In genomic region chr20:63625771-63626423, GRCh38 we compare ENCODE assay signal across 1 cellular context.
TF ChIP-seq lines count a peak whose summit lies in the region.

No MANE protein-coding gene starts in this region.

TF ChIP-seq in HepG2, 621 proteins besides CTCF, POLR2A, EP300 and RAD21 (continues in another document):
- no peak for TF ChIP-seq MTA3 (CRISPR knock-in tag; IDR thresholded peaks at IDR 0.05)
- TF ChIP-seq TAF1 (CRISPR knock-in tag; IDR thresholded peaks at IDR 0.05): peak; percentile 47; the same call in 1 of the 2 replicates
- TF ChIP-seq ZNF407 (CRISPR knock-in tag; IDR thresholded peaks at IDR 0.05; ENCODE audit: not compliant biosample characterization): peak; percentile 95
- TF ChIP-seq TGIF2 (CRISPR knock-in tag; IDR thresholded peaks at IDR 0.05): no peak
- peak; percentile 80; the same call in 1 of the 2 replicates for TF ChIP-seq ZNF749 (CRISPR knock-in tag; IDR thresholded peaks at IDR 0.05; ENCODE audit: borderline replicate concordance)
- TF ChIP-seq TP53 (CRISPR knock-in tag; conservative IDR thresholded peaks at IDR 0.05): peak; percentile 69; the same call in 1 of the 2 replicates
- TF ChIP-seq E2F2 (CRISPR knock-in tag; IDR thresholded peaks at IDR 0.05; ENCODE audit: borderline replicate concordance): no peak
- 0 out of 2 replicates have a peak, but pooled peaks have one; percentile 42 for TF ChIP-seq ZNF790 (CRISPR knock-in tag; IDR thresholded peaks at IDR 0.05; ENCODE audit: borderline replicate concordance)
- no peak for TF ChIP-seq GABPA (IDR thresholded peaks at IDR 0.05; ENCODE audit: low read depth, low read length)
- TF ChIP-seq GABPA (CRISPR knock-in tag; IDR thresholded peaks at IDR 0.05; ENCODE audit: low read depth): no peak
- no peak for TF ChIP-seq PHF21A (CRISPR knock-in tag; IDR thresholded peaks at IDR 0.05)
- peak; percentile 28; the same call in 1 of the 2 replicates for TF ChIP-seq KDM4B (CRISPR knock-in tag; IDR thresholded peaks at IDR 0.05)
- TF ChIP-seq KAT2B (IDR thresholded peaks at IDR 0.05; ENCODE audit: borderline replicate concordance, low read depth, low read length): no peak
- peak; percentile 54; the same call in 1 of the 2 replicates for TF ChIP-seq MED1 (CRISPR knock-in tag; IDR thresholded peaks at IDR 0.05)
- TF ChIP-seq ZNF260 (CRISPR knock-in tag; IDR thresholded peaks at IDR 0.05; ENCODE audit: borderline replicate concordance, low read depth): no peak
- TF ChIP-seq TIGD3 (CRISPR knock-in tag; IDR thresholded peaks at IDR 0.05; ENCODE audit: borderline replicate concordance): peak; percentile 78; the same call in 1 of the 2 replicates
- peak; percentile 74 for TF ChIP-seq ZNF451 (CRISPR knock-in tag; IDR thresholded peaks at IDR 0.05)
- TF ChIP-seq NFIC (IDR thresholded peaks at IDR 0.05; ENCODE audit: low read length): no peak
- no peak; the same call in 1 of the 2 replicates for TF ChIP-seq ZMYM3 (CRISPR knock-in tag; IDR thresholded peaks at IDR 0.05)
- 0 out of 2 replicates have a peak, but pooled peaks have one; percentile 27 for TF ChIP-seq ZNF44 (CRISPR knock-in tag; IDR thresholded peaks at IDR 0.05)
- 0 out of 2 replicates have a peak, but pooled peaks have one; percentile 43 for TF ChIP-seq ZNF264 (CRISPR knock-in tag; IDR thresholded peaks at IDR 0.05)
- TF ChIP-seq PHF20 (CRISPR knock-in tag; IDR thresholded peaks at IDR 0.05): peak; percentile 12; the same call in 1 of the 2 replicates
- no peak for TF ChIP-seq ZNF460 (CRISPR knock-in tag; IDR thresholded peaks at IDR 0.05; ENCODE audit: borderline replicate concordance)
- no peak for TF ChIP-seq ZNF775 (CRISPR knock-in tag; IDR thresholded peaks at IDR 0.05; ENCODE audit: borderline replicate concordance)
- 0 out of 2 replicates have a peak, but pooled peaks have one; percentile 78 for TF ChIP-seq ZNF543 (CRISPR knock-in tag; IDR thresholded peaks at IDR 0.05)
- no peak for TF ChIP-seq ZNF34 (CRISPR knock-in tag; IDR thresholded peaks at IDR 0.05; ENCODE audit: borderline replicate concordance)
- 0 out of 2 replicates have a peak, but pooled peaks have one; percentile 41 for TF ChIP-seq MZF1 (CRISPR knock-in tag; IDR thresholded peaks at IDR 0.05; ENCODE audit: borderline replicate concordance)
- peak; percentile 89 for TF ChIP-seq ZNF883 (CRISPR knock-in tag; IDR thresholded peaks at IDR 0.05; ENCODE audit: not compliant biosample characterization)
- no peak for TF ChIP-seq ZMYM4 (CRISPR knock-in tag; IDR thresholded peaks at IDR 0.05)
- peak; percentile 47; the same call in 1 of the 2 replicates for TF ChIP-seq POLR2AphosphoS5 (IDR thresholded peaks at IDR 0.05; ENCODE audit: low read depth, low read length)
- peak; percentile 35; the same call in 1 of the 3 replicates for TF ChIP-seq MXI1 (IDR thresholded peaks at IDR 0.05; ENCODE audit: borderline replicate concordance, low read depth, low read length)
- no peak for TF ChIP-seq ZNF564 (CRISPR knock-in tag; IDR thresholded peaks at IDR 0.05)
- 0 out of 2 replicates have a peak, but pooled peaks have one; percentile 1 for TF ChIP-seq CBFB (CRISPR knock-in tag; IDR thresholded peaks at IDR 0.05)
- 0 out of 2 replicates have a peak, but pooled peaks have one; percentile 13 for TF ChIP-seq SKIL (CRISPR knock-in tag; IDR thresholded peaks at IDR 0.05; ENCODE audit: borderline replicate concordance)
- no peak for TF ChIP-seq ADNP (CRISPR knock-in tag; IDR thresholded peaks at IDR 0.05)
- peak; percentile 48; the same call in 1 of the 2 replicates for TF ChIP-seq ZFX (CRISPR knock-in tag; IDR thresholded peaks at IDR 0.05; ENCODE audit: low read depth)
- no peak for TF ChIP-seq ZNF253 (CRISPR knock-in tag; IDR thresholded peaks at IDR 0.05; ENCODE audit: borderline replicate concordance)
- TF ChIP-seq GMEB1 (CRISPR knock-in tag; IDR thresholded peaks at IDR 0.05; ENCODE audit: borderline replicate concordance): peak; percentile 83; the same call in 1 of the 2 replicates
- 0 out of 2 replicates have a peak, but pooled peaks have one; percentile 50 for TF ChIP-seq ZNF232 (CRISPR knock-in tag; IDR thresholded peaks at IDR 0.05; ENCODE audit: borderline replicate concordance)
- TF ChIP-seq KLF12 (CRISPR knock-in tag; IDR thresholded peaks at IDR 0.05; ENCODE audit: borderline replicate concordance): peak; percentile 70; the same call in 1 of the 2 replicates
- no peak for TF ChIP-seq SUZ12 (IDR thresholded peaks at IDR 0.05; ENCODE audit: low read depth, low read length)
- TF ChIP-seq PRPF4 (IDR thresholded peaks at IDR 0.05; ENCODE audit: low read depth, low read length, poor library complexity, severe bottlenecking): peak; percentile 37
- TF ChIP-seq KAT7 (CRISPR knock-in tag; IDR thresholded peaks at IDR 0.05; ENCODE audit: borderline replicate concordance): peak; percentile 48; the same call in 1 of the 2 replicates
- TF ChIP-seq ZBTB7A (CRISPR knock-in tag; IDR thresholded peaks at IDR 0.05): peak; percentile 92; the same call in 1 of the 2 replicates
- TF ChIP-seq ZGPAT (CRISPR knock-in tag; IDR thresholded peaks at IDR 0.05): peak; percentile 72
- TF ChIP-seq RFXAP (CRISPR knock-in tag; IDR thresholded peaks at IDR 0.05; ENCODE audit: borderline replicate concordance): peak; percentile 73; the same call in 1 of the 2 replicates
- TF ChIP-seq KDM3A (CRISPR knock-in tag; IDR thresholded peaks at IDR 0.05; ENCODE audit: low read depth): 0 out of 2 replicates have a peak, but pooled peaks have one; percentile 17
- no peak for TF ChIP-seq CBX5 (CRISPR knock-in tag; IDR thresholded peaks at IDR 0.05; ENCODE audit: borderline replicate concordance)
- TF ChIP-seq GFI1 (CRISPR knock-in tag; IDR thresholded peaks at IDR 0.05; ENCODE audit: borderline replicate concordance): 0 out of 2 replicates have a peak, but pooled peaks have one; percentile 24
- TF ChIP-seq ZNF235 (CRISPR knock-in tag; IDR thresholded peaks at IDR 0.05; ENCODE audit: borderline replicate concordance): 0 out of 2 replicates have a peak, but pooled peaks have one; percentile 28
- TF ChIP-seq AHR (CRISPR knock-in tag; IDR thresholded peaks at IDR 0.05): peak; percentile 48; the same call in 1 of the 2 replicates
- TF ChIP-seq AGO2 (optimal IDR thresholded peaks at IDR 0.05; ENCODE audit: low read depth, low read length): peak; percentile 99
- TF ChIP-seq HES4 (CRISPR knock-in tag; IDR thresholded peaks at IDR 0.05; ENCODE audit: borderline replicate concordance): peak; percentile 17; the same call in 1 of the 2 replicates
- no peak for TF ChIP-seq SP5 (CRISPR knock-in tag; IDR thresholded peaks at IDR 0.05; ENCODE audit: borderline replicate concordance, low read depth)
- TF ChIP-seq EED (CRISPR knock-in tag; IDR thresholded peaks at IDR 0.05): no peak
